1 cellular context compared by ENCODE assay signal in the genomic region with DNA sequence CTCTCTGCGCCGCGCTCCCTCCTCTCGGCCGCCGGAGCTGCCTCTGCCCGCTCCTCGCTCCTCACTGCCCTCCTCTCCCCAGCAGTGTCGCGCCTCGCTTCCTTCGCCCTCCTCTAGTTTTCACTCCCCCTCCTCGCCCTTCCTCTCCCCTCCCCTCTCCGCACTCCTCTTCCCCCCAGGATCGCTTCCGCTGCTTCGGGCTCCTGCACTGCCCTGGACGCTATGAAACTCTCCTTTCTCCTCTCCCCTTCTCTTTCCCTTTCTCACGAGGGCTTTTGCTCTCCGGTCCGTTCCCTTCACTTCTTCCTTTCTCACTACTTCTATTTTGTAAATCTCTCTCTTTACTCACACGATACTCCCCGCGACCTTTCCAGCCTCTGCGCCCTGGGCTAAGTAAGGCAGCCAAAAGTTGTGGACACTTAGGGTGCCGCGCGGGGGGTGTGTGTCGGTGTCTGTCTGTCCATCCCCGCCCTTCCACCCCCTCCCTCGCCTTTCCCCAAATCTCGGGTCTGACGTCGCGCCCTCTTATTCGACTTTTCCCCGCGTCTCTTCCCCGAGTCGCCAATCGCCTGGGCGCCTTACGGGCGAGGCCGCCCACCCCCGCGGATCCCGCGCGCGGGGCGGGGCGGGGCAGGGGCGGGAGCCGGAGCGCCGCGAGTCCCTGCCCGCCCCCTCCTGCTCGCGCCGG.
TF ChIP-seq lines count a peak whose summit lies in the region.

TSS of gene IRX3 (minus strand) at position 458 of the 688 bp plus-strand sequence. CDS start 737 bp downstream, outside the sequence.

TF ChIP-seq in HEK293, 187 proteins besides CTCF, POLR2A, EP300 and RAD21 (continued from another document):
- TF ChIP-seq ZBTB49 (tag by site-specific recombination; IDR thresholded peaks at IDR 0.05; ENCODE audit: low read depth) (no peak), ZNF404 (tag by site-specific recombination; IDR thresholded peaks at IDR 0.05) (no peak), ZNF549 (tag by site-specific recombination; IDR thresholded peaks at IDR 0.05) (no peak), ZNF37A (tag by site-specific recombination; IDR thresholded peaks at IDR 0.05) (no peak), ZSCAN23 (tag by site-specific recombination; IDR thresholded peaks at IDR 0.05) (peak; percentile 47; the same call in 1 of the 2 replicates), ZNF398 (tag by site-specific recombination; IDR thresholded peaks at IDR 0.05) (peak; percentile 100), SP3 (tag by site-specific recombination; IDR thresholded peaks at IDR 0.05) (peak; percentile 82), ZNF362 (tag by site-specific recombination; IDR thresholded peaks at IDR 0.05) (no peak), MYNN (tag by site-specific recombination; IDR thresholded peaks at IDR 0.05; ENCODE audit: borderline replicate concordance) (peak; percentile 71; the same call in 1 of the 2 replicates), ZNF394 (tag by site-specific recombination; IDR thresholded peaks at IDR 0.05; ENCODE audit: borderline replicate concordance) (0 out of 2 replicates have a peak, but pooled peaks have one; percentile 18), ZNF423 (tag by site-specific recombination; IDR thresholded peaks at IDR 0.05) (no peak), ZNF558 (tag by site-specific recombination; IDR thresholded peaks at IDR 0.05) (no peak), ZNF529 (tag by site-specific recombination; IDR thresholded peaks at IDR 0.05; ENCODE audit: insufficient replicate concordance) (no peak), HOXA7 (CRISPR knock-in tag; IDR thresholded peaks at IDR 0.05; ENCODE audit: borderline replicate concordance) (no peak), ZNF473 (tag by site-specific recombination; IDR thresholded peaks at IDR 0.05) (no peak), ZNF513 (tag by site-specific recombination; IDR thresholded peaks at IDR 0.05) (peak; percentile 90), ZBTB1 (tag by site-specific recombination; IDR thresholded peaks at IDR 0.05) (no peak), ZNF776 (tag by site-specific recombination; IDR thresholded peaks at IDR 0.05; ENCODE audit: borderline replicate concordance) (no peak), ZNF274 (IDR thresholded peaks at IDR 0.05; ENCODE audit: low read length) (no peak), ZNF274 (tag by site-specific recombination; IDR thresholded peaks at IDR 0.05; ENCODE audit: borderline replicate concordance) (no peak), ZNF335 (tag by site-specific recombination; conservative IDR thresholded peaks at IDR 0.05) (peak; percentile 94), ZNF214 (tag by site-specific recombination; IDR thresholded peaks at IDR 0.05; ENCODE audit: borderline replicate concordance) (no peak), GLI4 (tag by site-specific recombination; IDR thresholded peaks at IDR 0.05) (no peak), SP2 (tag by site-specific recombination; IDR thresholded peaks at IDR 0.05) (peak; percentile 93), ZXDB (tag by site-specific recombination; IDR thresholded peaks at IDR 0.05) (peak; percentile 93), ZNF121 (tag by site-specific recombination; IDR thresholded peaks at IDR 0.05) (no peak), OSR2 (tag by site-specific recombination; IDR thresholded peaks at IDR 0.05) (no peak), EGR2 (tag by site-specific recombination; IDR thresholded peaks at IDR 0.05; ENCODE audit: low read depth) (peak; percentile 62), ZNF132 (tag by site-specific recombination; IDR thresholded peaks at IDR 0.05; ENCODE audit: borderline replicate concordance) (no peak), ZNF350 (tag by site-specific recombination; IDR thresholded peaks at IDR 0.05) (no peak)
- TF ChIP-seq, protein P1, sequence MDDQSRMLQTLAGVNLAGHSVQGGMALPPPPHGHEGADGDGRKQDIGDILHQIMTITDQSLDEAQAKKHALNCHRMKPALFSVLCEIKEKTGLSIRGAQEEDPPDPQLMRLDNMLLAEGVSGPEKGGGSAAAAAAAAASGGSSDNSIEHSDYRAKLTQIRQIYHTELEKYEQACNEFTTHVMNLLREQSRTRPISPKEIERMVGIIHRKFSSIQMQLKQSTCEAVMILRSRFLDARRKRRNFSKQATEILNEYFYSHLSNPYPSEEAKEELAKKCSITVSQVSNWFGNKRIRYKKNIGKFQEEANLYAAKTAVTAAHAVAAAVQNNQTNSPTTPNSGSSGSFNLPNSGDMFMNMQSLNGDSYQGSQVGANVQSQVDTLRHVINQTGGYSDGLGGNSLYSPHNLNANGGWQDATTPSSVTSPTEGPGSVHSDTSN (CRISPR knock-in tag; IDR thresholded peaks at IDR 0.05) = no peak
- TF ChIP-seq, protein P2, sequence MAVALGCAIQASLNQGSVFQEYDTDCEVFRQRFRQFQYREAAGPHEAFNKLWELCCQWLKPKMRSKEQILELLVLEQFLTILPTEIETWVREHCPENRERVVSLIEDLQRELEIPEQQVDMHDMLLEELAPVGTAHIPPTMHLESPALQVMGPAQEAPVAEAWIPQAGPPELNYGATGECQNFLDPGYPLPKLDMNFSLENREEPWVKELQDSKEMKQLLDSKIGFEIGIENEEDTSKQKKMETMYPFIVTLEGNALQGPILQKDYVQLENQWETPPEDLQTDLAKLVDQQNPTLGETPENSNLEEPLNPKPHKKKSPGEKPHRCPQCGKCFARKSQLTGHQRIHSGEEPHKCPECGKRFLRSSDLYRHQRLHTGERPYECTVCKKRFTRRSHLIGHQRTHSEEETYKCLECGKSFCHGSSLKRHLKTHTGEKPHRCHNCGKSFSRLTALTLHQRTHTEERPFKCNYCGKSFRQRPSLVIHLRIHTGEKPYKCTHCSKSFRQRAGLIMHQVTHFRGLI (tag by site-specific recombination; IDR thresholded peaks at IDR 0.05) = no peak
- TF ChIP-seq, protein P3, sequence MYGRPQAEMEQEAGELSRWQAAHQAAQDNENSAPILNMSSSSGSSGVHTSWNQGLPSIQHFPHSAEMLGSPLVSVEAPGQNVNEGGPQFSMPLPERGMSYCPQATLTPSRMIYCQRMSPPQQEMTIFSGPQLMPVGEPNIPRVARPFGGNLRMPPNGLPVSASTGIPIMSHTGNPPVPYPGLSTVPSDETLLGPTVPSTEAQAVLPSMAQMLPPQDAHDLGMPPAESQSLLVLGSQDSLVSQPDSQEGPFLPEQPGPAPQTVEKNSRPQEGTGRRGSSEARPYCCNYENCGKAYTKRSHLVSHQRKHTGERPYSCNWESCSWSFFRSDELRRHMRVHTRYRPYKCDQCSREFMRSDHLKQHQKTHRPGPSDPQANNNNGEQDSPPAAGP (tag by site-specific recombination; IDR thresholded peaks at IDR 0.05) = peak; percentile 60; the same call in 1 of the 2 replicates
